22 cellular contexts compared by ENCODE assay signal in genomic region chr10:20029523-20029922, GRCh38.
"Had no signal": no experiment of that assay in that cellular context is flagged by ENCODE, and none has a peak within 500 bp of the region (broad histone marks: within the 10 kb centered on the region; RNA-seq: fewer than 3 reads in every experiment).

No MANE protein-coding gene starts in this region.

- H3K27ac Mint-ChIP-seq: dendritic cell treated with granulocyte-macrophage colony-stimulating factor and Interleukin-4, amounts not matched to agents 40 ng/mL and 50 ng/mL, for 4 days; effector memory CD8-positive, alpha-beta T cell; mesothelial cell of epicardium; naive B cell had no signal

- H3K4me3 ChIP-seq: colonic mucosa, esophagus muscularis mucosa, gastrocnemius medialis, heart right ventricle, left lung, lower lobe of right lung, mucosa of descending colon had no signal

- H3K9me3 ChIP-seq: colonic mucosa, esophagus muscularis mucosa, gastrocnemius medialis, left lung, lower lobe of right lung, mucosa of descending colon had no signal

- H3K36me3 ChIP-seq: colonic mucosa, esophagus muscularis mucosa, gastrocnemius medialis, heart right ventricle, lower lobe of right lung had no signal

- H3K27me3 ChIP-seq: colonic mucosa, esophagus muscularis mucosa, foreskin keratinocyte, gastrocnemius medialis, heart right ventricle, left lung had no signal

- H3K27ac ChIP-seq: colonic mucosa, esophagus muscularis mucosa, foreskin keratinocyte, gastrocnemius medialis, heart right ventricle, left lung, lower lobe of right lung had no signal

- H3K36me3 Mint-ChIP-seq: naive B cell had no signal

- H3K4me3 Mint-ChIP-seq: dendritic cell treated with granulocyte-macrophage colony-stimulating factor and Interleukin-4, amounts not matched to agents 40 ng/mL and 50 ng/mL, for 4 days; effector memory CD8-positive, alpha-beta T cell; mesothelial cell of epicardium; naive B cell had no signal

- H3K27me3 Mint-ChIP-seq: dendritic cell treated with granulocyte-macrophage colony-stimulating factor and Interleukin-4, amounts not matched to agents 40 ng/mL and 50 ng/mL, for 4 days; effector memory CD8-positive, alpha-beta T cell; naive B cell had no signal

- DNase-seq: colonic mucosa; cortex of kidney; effector CD8-positive, alpha-beta T cell; effector memory CD8-positive, alpha-beta T cell; foreskin keratinocyte; gastrocnemius medialis; glutamatergic neuron; head of caudate nucleus; heart right ventricle; left cardiac atrium; left lung; left ventricle myocardium superior; lower lobe of right lung; mesenchymal stem cell; mucosa of descending colon; naive B cell had no signal

- ATAC-seq: effector memory CD8-positive, alpha-beta T cell; foreskin keratinocyte; gastrocnemius medialis; heart right ventricle; left cardiac atrium; left lung; left ventricle myocardium superior; lower lobe of right lung; mucosa of descending colon had no signal

- FAIRE-seq: endothelial cell of umbilical vein, islet of Langerhans, keratinocyte had no signal

- H3K4me1 Mint-ChIP-seq: naive B cell had no signal

- H3K4me1 ChIP-seq: colonic mucosa, foreskin keratinocyte, left lung, lower lobe of right lung had no signal
